8 cellular contexts compared by ENCODE assay signal in genomic region chr9:97615439-97616072, GRCh38. TPM values are rescaled to one million over a fixed set of nuclear protein-coding genes. Genes with fewer than 3 reads are reported as not detected.
DNase-seq lines count a peak whose midpoint lies in the region; ATAC-seq, FAIRE-seq and TF ChIP-seq lines count a peak whose summit lies in the region.

No MANE protein-coding gene starts in this region.

- no peaks in the 10 kb centered on the region for H3K9me3 ChIP-seq in pancreas

- peak; percentile 81 to 96 (median 94) for ATAC-seq in pancreas
- ATAC-seq in GM18498 (IDR thresholded peaks at IDR 0.05; ENCODE audit: unreplicated experiment), result no peak
- ATAC-seq in GM18873 (IDR thresholded peaks at IDR 0.05; ENCODE audit: low FRiP score, unreplicated experiment), result no peak

- TF ChIP-seq CTCF in pancreas (IDR thresholded peaks at IDR 0.05), result peak; percentile 60 to 73 (median 70)

- no peak overlapping the region for H3K27ac ChIP-seq in pancreas

- FAIRE-seq in frontal cortex (lab: Jason Lieb, UNC) (peak; percentile 76), pancreas (lab: Jason Lieb, UNC) (peak; percentile 93)

- no peaks in the 10 kb centered on the region for H3K27me3 ChIP-seq in pancreas

- H3K4me3 ChIP-seq in pancreas, result no peak overlapping the region

- peaks cover 0 to 22% (median 5%) of the 10 kb centered on the region in 3 donors for H3K36me3 ChIP-seq in pancreas

- DNase-seq in COLO829 (ENCODE audit: low spot score), result peak; percentile 74
- peak; percentile 30 for DNase-seq in HK-2 (ENCODE audit: unreplicated experiment)
- peak; percentile 53 for DNase-seq in NOMO-1 treated with DMSO at 0.1 percent for 48 hours (lab: John Stamatoyannopoulos, UW; ENCODE audit: unreplicated experiment)
- peak; percentile 77 for DNase-seq in activated effector memory CD4-positive, alpha-beta T cell treated with anti-CD3 and anti-CD28 coated beads, Interleukin-2, amount 50 U/mL, for 16 hours
- peak in 1 of 2 donors; percentile 57 for DNase-seq in frontal cortex (ENCODE audit: low spot score in 2 of 2)
- peak in 3 of 6 donors; percentile 49 to 70 (median 52) for DNase-seq in pancreas

- H3K4me1 ChIP-seq in pancreas, result no peaks in the 10 kb centered on the region

- intact Hi-C loops in pancreas (cut with DNase I), result no loop called here

RNA-seq across cellular contexts. Expression of gene TSTD2, which starts 17.6 kb away (rescaled TPM):
- total RNA-seq in frontal cortex (34.2 TPM), pancreas (10 to 100 TPM in 2 of 6 donors, 1 to 10 TPM in 4; 7.8 to 12.7 (median 9.2) TPM)
- polyA plus RNA-seq in pancreas, result 10 to 100 TPM; 10.3 to 16.8 TPM

RNA-seq across cellular contexts. Expression of gene NCBP1, which starts 18.1 kb away (rescaled TPM):
- total RNA-seq in frontal cortex (62.0 TPM), pancreas (10 to 100 TPM; 10.7 to 17.4 (median 11.7) TPM)
- 1 to 10 TPM; 4.6 to 7.5 TPM for polyA plus RNA-seq in pancreas

Comparison
In these comparisons a context has a peak if more than half of its experiments do, and no peak if none do; other contexts are left out.
1. ATAC-seq: peak in pancreas (4 of 4); none in GM18498 (single experiment) and GM18873 (single experiment).